In the genomic region with DNA sequence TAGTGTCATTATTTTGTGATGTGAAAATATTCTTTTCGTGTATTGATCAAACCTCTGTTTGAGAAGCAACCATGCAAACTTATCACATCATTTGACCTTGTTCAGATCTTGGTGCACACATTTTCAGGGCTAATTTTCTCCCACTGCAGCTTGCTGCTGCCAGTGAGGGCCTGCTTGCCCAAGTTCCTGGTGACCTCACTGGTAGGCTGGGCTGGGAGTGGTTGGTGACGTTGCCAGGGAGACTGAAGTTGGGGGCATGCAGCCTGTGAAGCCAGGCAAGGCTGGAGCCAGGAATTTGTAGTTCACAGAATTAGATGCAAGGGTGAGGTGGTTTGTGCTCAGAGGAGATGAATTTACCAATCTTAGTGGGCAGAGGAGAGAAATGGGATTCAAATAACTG, we compare ENCODE assay signal across 24 cellular contexts.
"Had no signal": no experiment of that assay in that cellular context is flagged by ENCODE, and none has a peak within 500 bp of the region (broad histone marks: within the 10 kb centered on the region; RNA-seq: fewer than 3 reads in every experiment).

No MANE protein-coding gene starts in this region.

- ATAC-seq: gastrocnemius medialis, heart left ventricle, psoas muscle, right cardiac atrium, T-helper 17 cell had no signal

- DNase-seq: activated CD4-positive, alpha-beta memory T cell treated with anti-CD3 and anti-CD28 coated beads for 36 hours; activated CD4-positive, alpha-beta T cell treated with anti-CD3 and anti-CD28 coated beads, Interleukin-2, amount 10 ng/mL, durations not matched to agents 24 days and 14 days; activated CD4-positive, CD25-positive, alpha-beta regulatory T cell treated with anti-CD3 and anti-CD28 coated beads, Interleukin-2, amount 50 U/mL, for 72 hours; activated CD8-positive, alpha-beta memory T cell treated with anti-CD3 and anti-CD28 coated beads, Interleukin-2, amount 50 U/mL, for 4 hours; activated effector memory CD4-positive, alpha-beta T cell treated with anti-CD3 and anti-CD28 coated beads, Interleukin-2, amount 50 U/mL, for 16 hours; activated naive CD4-positive, alpha-beta T cell treated with anti-CD3 and anti-CD28 coated beads for 36 hours; activated naive CD8-positive, alpha-beta T cell treated with anti-CD3 and anti-CD28 coated beads for 36 hours; activated T-cell treated with anti-CD3 and anti-CD28 coated beads, Interleukin-2, amount 50 U/mL, for 1 hour; aorta; brain microvascular endothelial cell; effector memory CD4-positive, alpha-beta T cell; gastrocnemius medialis; heart left ventricle; kidney glomerular epithelial cell; left ventricle myocardium inferior; naive B cell; nephron progenitor cell; ovary; psoas muscle; right cardiac atrium; stimulated activated CD4-positive, alpha-beta T cell treated with anti-CD3 and anti-CD28 coated beads, Interleukin-2, amount 100 ng/mL, for 48 hours; stimulated activated naive CD4-positive, alpha-beta T cell treated with Interleukin-2 at 50 U/mL for 16 hours; T-helper 17 cell; T1000 had no signal
